8 cellular contexts compared by ENCODE assay signal in the genomic region with DNA sequence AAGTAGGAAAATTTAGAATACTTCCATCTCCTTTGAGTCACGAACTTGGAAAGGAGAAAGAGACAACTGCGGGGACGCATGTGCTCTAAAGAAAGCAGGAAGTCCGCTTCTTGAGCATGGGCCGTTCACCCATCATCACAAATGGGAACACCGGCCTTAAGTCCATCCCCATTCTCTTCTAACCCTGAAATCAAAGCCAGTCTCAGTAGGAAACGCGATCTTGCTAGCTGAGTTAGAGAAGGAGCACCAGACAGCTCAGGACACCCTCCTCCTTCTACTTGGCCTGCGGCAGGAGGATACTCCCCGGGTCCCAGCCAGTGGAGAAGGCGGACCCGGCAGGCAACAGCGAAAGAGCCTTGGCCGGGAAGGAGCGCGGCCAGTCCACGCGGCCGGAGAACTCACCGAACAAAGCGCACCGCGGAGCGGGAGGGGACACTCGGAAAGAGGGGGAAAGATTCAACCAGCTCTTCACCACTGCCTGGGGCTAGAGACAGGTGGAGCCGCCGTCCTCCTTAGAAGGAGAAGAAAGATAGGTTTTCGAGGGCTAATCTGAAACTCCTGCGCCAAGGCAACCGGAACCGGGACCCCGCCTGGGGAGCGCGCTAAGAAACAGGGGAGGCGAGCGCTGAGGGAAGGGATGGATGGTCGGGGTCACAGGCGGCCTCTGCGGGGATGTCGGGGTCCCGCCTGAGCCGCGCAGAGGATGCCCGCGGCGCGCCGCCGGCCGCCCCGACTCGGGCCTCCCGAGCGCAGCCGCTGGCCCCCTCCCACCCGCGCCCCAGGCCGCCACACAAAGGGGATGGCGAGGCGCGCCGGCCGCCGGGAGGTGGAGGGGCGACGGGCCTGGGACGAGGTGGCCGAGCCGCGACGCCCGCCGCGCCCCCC. TPM values are rescaled to one million over a fixed set of nuclear protein-coding genes. Genes with fewer than 3 reads are reported as not detected.
DNase-seq lines count a peak whose midpoint lies in the region; ATAC-seq, FAIRE-seq and TF ChIP-seq lines count a peak whose summit lies in the region.

No MANE protein-coding gene starts in this region.

- DNase-seq in CD8-positive, alpha-beta memory T cell: peak; percentile 6 to 54 (median 24)
- DNase-seq in GM19239 (ENCODE audit: insufficient read length, low spot score): peak; percentile 18
- peak; percentile 54 for DNase-seq in RCC 7860 (ENCODE audit: low spot score)
- DNase-seq in activated gamma-delta T cell treated with anti-CD3 and anti-CD28 coated beads, Interleukin-2, amount 50 U/mL, for 16 hours (ENCODE audit: low read depth): peak; percentile 9
- peak; percentile 25 for DNase-seq in germinal center (ENCODE audit: low spot score)
- peak; percentile 46 for DNase-seq in occipital lobe (lab: John Stamatoyannopoulos, UW)
- DNase-seq in type B pancreatic cell (ENCODE audit: extremely low spot score, unreplicated experiment): peak; percentile 79

- H3K27ac ChIP-seq in CD8-positive, alpha-beta memory T cell (ENCODE audit: low read depth, low read length): peak overlapping the region; percentile 62

- H3K4me1 Mint-ChIP-seq in CD8-positive, alpha-beta memory T cell: peaks cover 50 to 65% (median 62%) of the 10 kb centered on the region in 3 donors
- peaks cover 16% of the 10 kb centered on the region for H3K4me1 Mint-ChIP-seq in type B pancreatic cell (ENCODE audit: unreplicated experiment)

- no peaks in the 10 kb centered on the region for H3K9me3 ChIP-seq in CD8-positive, alpha-beta memory T cell (ENCODE audit: low read length)

- H3K27ac Mint-ChIP-seq in CD8-positive, alpha-beta memory T cell: peak overlapping the region; percentile 88 to 99 (median 95)
- peak overlapping the region; percentile 99 for H3K27ac Mint-ChIP-seq in type B pancreatic cell

- no peaks in the 10 kb centered on the region for H3K36me3 ChIP-seq in CD8-positive, alpha-beta memory T cell (ENCODE audit: insufficient read depth, low read length)

- peaks cover 0 to 16% (median 0%) of the 10 kb centered on the region in 3 donors for H3K36me3 Mint-ChIP-seq in CD8-positive, alpha-beta memory T cell
- peaks cover 15% of the 10 kb centered on the region for H3K36me3 Mint-ChIP-seq in type B pancreatic cell

- ATAC-seq in HG03354 (IDR thresholded peaks at IDR 0.05; ENCODE audit: poor library complexity, severe bottlenecking, unreplicated experiment): peak; percentile 25

- peaks cover 36% of the 10 kb centered on the region for H3K4me1 ChIP-seq in CD8-positive, alpha-beta memory T cell (ENCODE audit: insufficient read depth, low read length)

- H3K27me3 ChIP-seq in CD8-positive, alpha-beta memory T cell (ENCODE audit: insufficient read depth, low read length, poor library complexity, severe bottlenecking): no peaks in the 10 kb centered on the region

- no peak for TF ChIP-seq CTCF in type B pancreatic cell (conservative IDR thresholded peaks at IDR 0.05)

- CTCF ChIA-PET in CD8-positive, alpha-beta memory T cell (lab: Charles Lee): interaction anchor here (0.8 to 1.6 kb wide), 4 partner anchors 10 to 197 kb away, joined by 3 to 4 read pairs (median 3); no protein-coding TSS in a partner anchor

- no peaks in the 10 kb centered on the region for H3K27me3 Mint-ChIP-seq in CD8-positive, alpha-beta memory T cell
- H3K27me3 Mint-ChIP-seq in type B pancreatic cell: no peaks in the 10 kb centered on the region

- H3K4me3 Mint-ChIP-seq in CD8-positive, alpha-beta memory T cell: peak overlapping the region; percentile 96 to 100 (median 99)
- peak overlapping the region; percentile 100 for H3K4me3 Mint-ChIP-seq in type B pancreatic cell

- no peaks in the 10 kb centered on the region for H3K9me3 Mint-ChIP-seq in CD8-positive, alpha-beta memory T cell
- no peaks in the 10 kb centered on the region for H3K9me3 Mint-ChIP-seq in type B pancreatic cell

- FAIRE-seq in GM19239 (lab: Jason Lieb, UNC) (peak; percentile 86), RCC 7860 (lab: Jason Lieb, UNC) (no peak)

- POLR2A ChIA-PET in CD8-positive, alpha-beta memory T cell (lab: Charles Lee): interaction anchor here (1.0 to 1.3 kb wide), 2 partner anchors 114 to 865 kb away, joined by 5 read pairs; a partner anchor contains a TSS

- H3K4me3 ChIP-seq in CD8-positive, alpha-beta memory T cell (ENCODE audit: low read length): peak overlapping the region; percentile 92

RNA-seq across cellular contexts. Expression of a gene that starts 0.8 kb away (rescaled TPM):
- total RNA-seq in CD8-positive, alpha-beta memory T cell: 10 to 100 TPM; 55.0 to 55.9 TPM
- polyA plus RNA-seq in CD8-positive, alpha-beta memory T cell: 16.9 TPM
- total RNA-seq in occipital lobe (438 TPM), type B pancreatic cell (ENCODE audit: low replicate concordance) (31.0 and 51.8 TPM in 2 replicates)

Comparison
In these comparisons a context has a peak if more than half of its experiments do, and no peak if none do; other contexts are left out.
1. Peak in every context shown above with its lines: DNase-seq, ATAC-seq, H3K4me3 ChIP-seq and H3K27ac ChIP-seq.
2. DNase-seq: peak in every context shown above with its lines; median percentile 79 in type B pancreatic cell; 54 in RCC 7860; 46 in occipital lobe; 25 in germinal center; 24 in CD8-positive, alpha-beta memory T cell; 18 in GM19239; 9 in activated gamma-delta T cell treated with anti-CD3 and anti-CD28 coated beads, Interleukin-2, amount 50 U/mL, for 16 hours.